ENCODE assay signal across 9 cellular contexts in the genomic region with DNA sequence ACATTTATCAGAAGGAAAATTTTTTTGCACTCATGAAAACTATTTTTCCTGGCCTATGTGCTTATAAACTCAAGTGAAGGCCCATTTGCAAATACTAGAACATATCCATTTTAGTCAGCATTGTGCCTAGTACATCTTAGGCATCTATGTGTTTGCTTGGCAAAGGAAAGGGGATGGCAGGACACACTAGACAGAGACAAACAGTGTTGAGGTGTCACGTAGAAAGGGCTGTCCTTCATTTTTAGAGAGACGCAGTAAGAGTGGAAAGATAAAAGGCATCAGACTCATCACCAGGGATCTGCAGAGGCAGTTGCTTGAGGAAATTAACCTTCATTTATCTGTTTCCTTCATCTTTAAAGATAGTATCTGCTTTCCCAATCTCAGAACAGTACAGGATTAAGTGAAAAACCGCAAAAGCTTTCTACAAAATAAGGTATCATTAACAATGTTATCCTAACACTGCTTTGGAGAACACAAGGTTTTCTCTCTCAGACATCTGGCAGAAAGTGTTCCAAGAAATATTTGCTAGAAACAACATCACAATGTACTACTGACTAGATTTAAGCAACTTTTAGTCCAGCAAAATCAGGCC. TPM values are rescaled to one million over a fixed set of nuclear protein-coding genes. Genes with fewer than 3 reads are reported as not detected.
DNase-seq lines count a peak whose midpoint lies in the region; ATAC-seq and TF ChIP-seq lines count a peak whose summit lies in the region.
"Had no signal": no experiment of that assay in that cellular context is flagged by ENCODE, and none has a peak within 500 bp of the region (broad histone marks: within the 10 kb centered on the region; RNA-seq: fewer than 3 reads in every experiment).

No MANE protein-coding gene starts in this region.

- DNase-seq in activated naive CD4-positive, alpha-beta T cell treated with anti-CD3 and anti-CD28 coated beads for 36 hours = no peak
- DNase-seq in activated naive CD4-positive, alpha-beta T cell treated with anti-CD3 and anti-CD28 coated beads, Interleukin-2, amount 50 U/mL, for 72 hours (ENCODE audit: low spot score in 2 of 2) = no peak
- DNase-seq in ascending aorta (ENCODE audit: low spot score in 2 of 2) (no peak), left lung (no peak), type B pancreatic cell (ENCODE audit: extremely low spot score, unreplicated experiment) (no peak), NCI-H2081 treated with DMSO at 0.1 percent for 48 hours (lab: John Stamatoyannopoulos, UW) (no peak)
- DNase-seq: NCI-H345 had no signal

- intact Hi-C loops in activated naive CD4-positive, alpha-beta T cell treated with anti-CD3 and anti-CD28 coated beads for 36 hours (cut with micrococcal nuclease) = loop anchor here (2.0 to 10.0 kb wide), 4 partner anchors 262 to 1976 kb away; a partner anchor contains a TSS
- intact Hi-C loops in ascending aorta (cut with DNase I) (no loop called here), left lung (cut with DNase I) (no loop called here)

- CTCF ChIA-PET in activated naive CD4-positive, alpha-beta T cell treated with anti-CD3 and anti-CD28 coated beads for 36 hours (lab: Charles Lee) = no interaction called here

- H3K27me3 Mint-ChIP-seq in activated naive CD4-positive, alpha-beta T cell treated with anti-CD3 and anti-CD28 coated beads for 36 hours (ENCODE audit: low read depth) = peaks cover 27% of the 10 kb centered on the region
- H3K27me3 Mint-ChIP-seq in type B pancreatic cell = peaks cover 10% of the 10 kb centered on the region

- H3K36me3 Mint-ChIP-seq in activated naive CD4-positive, alpha-beta T cell treated with anti-CD3 and anti-CD28 coated beads for 36 hours (ENCODE audit: low read depth) = peaks cover 23% of the 10 kb centered on the region
- H3K36me3 Mint-ChIP-seq in activated naive CD4-positive, alpha-beta T cell treated with anti-CD3 and anti-CD28 coated beads, Interleukin-2, amount 50 U/mL, for 72 hours = peaks cover 10 to 39% of the 10 kb centered on the region in 2 donors
- peaks cover 37% of the 10 kb centered on the region for H3K36me3 Mint-ChIP-seq in type B pancreatic cell

- H3K27ac ChIP-seq in ascending aorta (peak overlapping the region; percentile 98), left lung (peak overlapping the region; percentile 90 to 95)

- TF ChIP-seq CTCF in ascending aorta (IDR thresholded peaks at IDR 0.05) (no peak), left lung (IDR thresholded peaks at IDR 0.05) (no peak), type B pancreatic cell (conservative IDR thresholded peaks at IDR 0.05) (no peak)

- H3K27me3 ChIP-seq in ascending aorta (no peaks in the 10 kb centered on the region), left lung (peaks cover 0 to 13% of the 10 kb centered on the region in 2 donors)

- H3K4me3 ChIP-seq in ascending aorta = peak overlapping the region; percentile 80 to 95
- peak overlapping the region; percentile 71 to 82 for H3K4me3 ChIP-seq in left lung

- no peaks in the 10 kb centered on the region for H3K9me3 Mint-ChIP-seq in activated naive CD4-positive, alpha-beta T cell treated with anti-CD3 and anti-CD28 coated beads for 36 hours
- no peaks in the 10 kb centered on the region for H3K9me3 Mint-ChIP-seq in activated naive CD4-positive, alpha-beta T cell treated with anti-CD3 and anti-CD28 coated beads, Interleukin-2, amount 50 U/mL, for 72 hours
- H3K9me3 Mint-ChIP-seq in type B pancreatic cell = no peaks in the 10 kb centered on the region

- no peak for ATAC-seq in activated naive CD4-positive, alpha-beta T cell treated with anti-CD3 and anti-CD28 coated beads, Interleukin-2, amount 50 U/mL, for 72 hours
- ATAC-seq in left lung (no peak), HG03469 (IDR thresholded peaks at IDR 0.05; ENCODE audit: unreplicated experiment) (no peak), GM18867 (IDR thresholded peaks at IDR 0.05; ENCODE audit: unreplicated experiment) (no peak)

- peaks cover 38% of the 10 kb centered on the region for H3K4me1 Mint-ChIP-seq in activated naive CD4-positive, alpha-beta T cell treated with anti-CD3 and anti-CD28 coated beads for 36 hours (ENCODE audit: low read depth)
- H3K4me1 Mint-ChIP-seq in type B pancreatic cell (ENCODE audit: unreplicated experiment) = peaks cover 17% of the 10 kb centered on the region

- H3K4me1 ChIP-seq in ascending aorta (peaks cover 0 to 44% of the 10 kb centered on the region in 2 donors), left lung (peaks cover 35 to 54% of the 10 kb centered on the region in 2 donors)

- H3K9me3 ChIP-seq in ascending aorta (no peaks in the 10 kb centered on the region), left lung (no peaks in the 10 kb centered on the region)

- peak overlapping the region; percentile 95 for H3K4me3 Mint-ChIP-seq in activated naive CD4-positive, alpha-beta T cell treated with anti-CD3 and anti-CD28 coated beads for 36 hours
- H3K4me3 Mint-ChIP-seq in type B pancreatic cell = peak overlapping the region; percentile 97

- peaks cover 0 to 4% of the 10 kb centered on the region in 2 donors for H3K36me3 ChIP-seq in ascending aorta
- no peaks in the 10 kb centered on the region for H3K36me3 ChIP-seq in left lung

- H3K27ac Mint-ChIP-seq in activated naive CD4-positive, alpha-beta T cell treated with anti-CD3 and anti-CD28 coated beads for 36 hours = no peak overlapping the region
- peak overlapping the region in 1 of 2 donors; percentile 93 for H3K27ac Mint-ChIP-seq in activated naive CD4-positive, alpha-beta T cell treated with anti-CD3 and anti-CD28 coated beads, Interleukin-2, amount 50 U/mL, for 72 hours
- H3K27ac Mint-ChIP-seq in type B pancreatic cell = peak overlapping the region; percentile 97

RNA-seq across cellular contexts. Expression of a gene that starts 2.1 kb away (rescaled TPM):
- total RNA-seq in activated naive CD4-positive, alpha-beta T cell treated with anti-CD3 and anti-CD28 coated beads for 36 hours = 100 to 1,000 TPM; 192 to 219 TPM
- 100 to 1,000 TPM in 1 of 2 donors, 10 to 100 TPM in 1; 44.9 to 156 TPM for total RNA-seq in activated naive CD4-positive, alpha-beta T cell treated with anti-CD3 and anti-CD28 coated beads, Interleukin-2, amount 50 U/mL, for 72 hours
- 326 TPM for total RNA-seq in ascending aorta
- 100 to 1,000 TPM; 195 to 285 TPM for total RNA-seq in left lung
- 196 and 635 TPM in 2 replicates for total RNA-seq in type B pancreatic cell (ENCODE audit: low replicate concordance)

RNA-seq across cellular contexts. Expression of a gene that starts 47.2 kb away (rescaled TPM):
- total RNA-seq in activated naive CD4-positive, alpha-beta T cell treated with anti-CD3 and anti-CD28 coated beads for 36 hours = not detected
- under 1 TPM in 1 of 2 donors, not detected in 1; 0.74 TPM for total RNA-seq in activated naive CD4-positive, alpha-beta T cell treated with anti-CD3 and anti-CD28 coated beads, Interleukin-2, amount 50 U/mL, for 72 hours
- total RNA-seq in ascending aorta = 0.21 TPM
- total RNA-seq in left lung = 1 to 10 TPM; 1.4 to 1.9 TPM
- total RNA-seq in type B pancreatic cell (ENCODE audit: low replicate concordance) = 0.68 and 8.9 TPM in 2 replicates
